In genomic region chr1:183093821-183094287, GRCh38 we compare ENCODE assay signal across 11 cellular contexts.
DNase-seq lines count a peak whose midpoint lies in the region; ATAC-seq and TF ChIP-seq lines count a peak whose summit lies in the region.
"Had no signal": no experiment of that assay in that cellular context is flagged by ENCODE, and none has a peak within 500 bp of the region (broad histone marks: within the 10 kb centered on the region; RNA-seq: fewer than 3 reads in every experiment).

No MANE protein-coding gene starts in this region.

- H3K36me3 ChIP-seq in GM23248 (ENCODE audit: low read depth) (peaks cover under 1% of the 10 kb centered on the region; the same call in 1 of the 2 replicates), sigmoid colon (no peaks in the 10 kb centered on the region)
- H3K36me3 ChIP-seq: thoracic aorta had no signal

- H3K36me3 Mint-ChIP-seq in activated CD8-positive, alpha-beta T cell treated with anti-CD3 and anti-CD28 coated beads, Interleukin-2, amount 10 ng/mL, durations not matched to agents 7 days and 5 days (ENCODE audit: low read depth), result no peaks in the 10 kb centered on the region
- no peaks in the 10 kb centered on the region for H3K36me3 Mint-ChIP-seq in activated T-cell treated with anti-CD3 and anti-CD28 coated beads, Interleukin-2, amount 50 U/mL, for 72 hours (ENCODE audit: insufficient read depth in 2 of 2)

- H3K4me3 Mint-ChIP-seq in activated CD8-positive, alpha-beta T cell treated with anti-CD3 and anti-CD28 coated beads, Interleukin-2, amount 10 ng/mL, durations not matched to agents 7 days and 5 days, result no peak overlapping the region
- H3K4me3 Mint-ChIP-seq in activated T-cell treated with anti-CD3 and anti-CD28 coated beads, Interleukin-2, amount 50 U/mL, for 72 hours, result no peak overlapping the region

- H2AFZ ChIP-seq in GM23248, result no peak overlapping the region

- no peaks in the 10 kb centered on the region for H3K4me1 Mint-ChIP-seq in activated CD8-positive, alpha-beta T cell treated with anti-CD3 and anti-CD28 coated beads, Interleukin-2, amount 10 ng/mL, durations not matched to agents 7 days and 5 days (ENCODE audit: low read depth)
- H3K4me1 Mint-ChIP-seq in activated T-cell treated with anti-CD3 and anti-CD28 coated beads, Interleukin-2, amount 50 U/mL, for 72 hours (ENCODE audit: low read depth), result no peaks in the 10 kb centered on the region

- peaks cover 13% of the 10 kb centered on the region for H3K27me3 Mint-ChIP-seq in activated CD8-positive, alpha-beta T cell treated with anti-CD3 and anti-CD28 coated beads, Interleukin-2, amount 10 ng/mL, durations not matched to agents 7 days and 5 days (ENCODE audit: low read depth)
- H3K27me3 Mint-ChIP-seq in activated T-cell treated with anti-CD3 and anti-CD28 coated beads, Interleukin-2, amount 50 U/mL, for 72 hours (ENCODE audit: low read depth), result peaks cover 10% of the 10 kb centered on the region

- TF ChIP-seq EP300 in sigmoid colon (IDR thresholded peaks at IDR 0.05), result no peak

- H3K4me2 ChIP-seq in GM23248 (ENCODE audit: unreplicated experiment), result peak overlapping the region; percentile 54

- 0 to 5% methylated on average over 1 of the region's 1 CpG for WGBS in GM23248 (ENCODE audit: low coverage in 1 of 2, low lambda C conversion rate in 2 of 2, missing lambda C conversion rate in 2 of 2), 2 experiments
- 92 to 97% methylated on average over 1 of the region's 1 CpG for WGBS in sigmoid colon, 2 donors

- POLR2A ChIA-PET in activated CD8-positive, alpha-beta T cell treated with anti-CD3 and anti-CD28 coated beads, Interleukin-2, amount 10 ng/mL, durations not matched to agents 7 days and 5 days (lab: Charles Lee), result no interaction called here

- no peaks in the 10 kb centered on the region for H3K9me2 ChIP-seq in GM23248 (ENCODE audit: insufficient read depth)

- H4K20me1 ChIP-seq in GM23248 (ENCODE audit: insufficient read depth), result peaks cover 19% of the 10 kb centered on the region

- intact Hi-C loops in sigmoid colon (cut with DNase I), result loop anchor here (5.0 kb wide), 1 partner anchor 43 kb away; no protein-coding TSS in a partner anchor

- no peak overlapping the region for H3K9ac ChIP-seq in GM23248

- in situ Hi-C loops in GM23248 (cut with MboI), result no loop called here
- in situ Hi-C loops in SK-MEL-5 (cut with HindIII; ENCODE audit: low pct_unique_long_range_greater_than_20kb, low sequenced_read_pairs), result no loop called here

- no peaks in the 10 kb centered on the region for H3K9me3 ChIP-seq in GM23248 (ENCODE audit: low read depth)
- no peaks in the 10 kb centered on the region for H3K9me3 ChIP-seq in sigmoid colon
- H3K9me3 ChIP-seq: thoracic aorta had no signal

- H3K27ac ChIP-seq in GM23248, result peak overlapping the region; percentile 78
- peak overlapping the region in 3 of 4 donors; percentile 0 to 84 (median 83) for H3K27ac ChIP-seq in sigmoid colon
- H3K27ac ChIP-seq: thoracic aorta had no signal

- H3K79me2 ChIP-seq in GM23248 (ENCODE audit: insufficient read depth), result peaks cover 95% of the 10 kb centered on the region

- H3K27ac Mint-ChIP-seq in activated CD8-positive, alpha-beta T cell treated with anti-CD3 and anti-CD28 coated beads, Interleukin-2, amount 10 ng/mL, durations not matched to agents 7 days and 5 days, result no peak overlapping the region
- H3K27ac Mint-ChIP-seq in activated T-cell treated with anti-CD3 and anti-CD28 coated beads, Interleukin-2, amount 50 U/mL, for 72 hours, result no peak overlapping the region

- H3K4me1 ChIP-seq in GM23248 (ENCODE audit: insufficient read depth) (peaks cover 95% of the 10 kb centered on the region), sigmoid colon (peaks cover 0 to 97% (median 91%) of the 10 kb centered on the region in 4 donors)

- peaks cover 81% of the 10 kb centered on the region for H3F3A ChIP-seq in GM23248 (ENCODE audit: insufficient read depth)

- TF ChIP-seq CTCF in fibroblast of pulmonary artery (IDR thresholded peaks at IDR 0.05; ENCODE audit: low read length, missing control alignments) (no peak), sigmoid colon (IDR thresholded peaks at IDR 0.05) (no peak), GM20000 (IDR thresholded peaks at IDR 0.05; ENCODE audit: extremely low read depth, missing control alignments) (no peak)

- H3K27me3 ChIP-seq in GM23248 (replicated peaks; ENCODE audit: insufficient read depth) (no peaks in the 10 kb centered on the region), sigmoid colon (no peaks in the 10 kb centered on the region)

- CTCF ChIA-PET in activated CD8-positive, alpha-beta T cell treated with anti-CD3 and anti-CD28 coated beads, Interleukin-2, amount 10 ng/mL, durations not matched to agents 7 days and 5 days (lab: Charles Lee), result no interaction called here

- no peaks in the 10 kb centered on the region for H3K9me3 Mint-ChIP-seq in activated CD8-positive, alpha-beta T cell treated with anti-CD3 and anti-CD28 coated beads, Interleukin-2, amount 10 ng/mL, durations not matched to agents 7 days and 5 days (ENCODE audit: insufficient read depth)
- H3K9me3 Mint-ChIP-seq in activated T-cell treated with anti-CD3 and anti-CD28 coated beads, Interleukin-2, amount 50 U/mL, for 72 hours, result no peaks in the 10 kb centered on the region

- no peak for ATAC-seq in activated CD8-positive, alpha-beta T cell treated with anti-CD3 and anti-CD28 coated beads, Interleukin-2, amount 10 ng/mL, durations not matched to agents 7 days and 5 days
- no peak for ATAC-seq in activated T-cell treated with anti-CD3 and anti-CD28 coated beads, Interleukin-2, amount 50 U/mL, for 72 hours (replicated peaks in 1 of 2)

- peak; percentile 92 for DNase-seq in GM23248
- DNase-seq in SK-MEL-5 (ENCODE audit: low read depth, low spot score), result peak; percentile 64
- DNase-seq in fibroblast of pulmonary artery (ENCODE audit: low read depth), result peak; percentile 33
- no peak for DNase-seq in sigmoid colon
- DNase-seq in activated CD8-positive, alpha-beta T cell treated with anti-CD3 and anti-CD28 coated beads, Interleukin-2, amount 10 ng/mL, durations not matched to agents 7 days and 5 days, result no peak
- DNase-seq in activated T-cell treated with anti-CD3 and anti-CD28 coated beads, Interleukin-2, amount 50 U/mL, for 72 hours, result no peak
- DNase-seq in GM20000 (ENCODE audit: low spot score), result no peak
- DNase-seq in NCI-H526 treated with DMSO at 0.1 percent for 48 hours (lab: John Stamatoyannopoulos, UW), result no peak
- DNase-seq: NCI-H1105 treated with DMSO at 0.1 percent for 48 hours; stimulated activated CD4-positive, alpha-beta T cell treated with anti-CD3 and anti-CD28 coated beads, Interleukin-4, amount 100 ng/mL, for 1 hour had no signal

- H3K4me3 ChIP-seq in GM23248, result no peak overlapping the region
- H3K4me3 ChIP-seq in fibroblast of pulmonary artery (replicated peaks; ENCODE audit: low read depth, low read length), result no peak overlapping the region
- no peak overlapping the region for H3K4me3 ChIP-seq in sigmoid colon
- H3K4me3 ChIP-seq: thoracic aorta had no signal

- TF ChIP-seq POLR2A in sigmoid colon (IDR thresholded peaks at IDR 0.05), result no peak

Comparison
In these comparisons a context has a peak if more than half of its experiments do, and no peak if none do; other contexts are left out.
1. DNase-seq: peak in GM23248 (single experiment), SK-MEL-5 (single experiment) and fibroblast of pulmonary artery (single experiment); none in sigmoid colon (single experiment), activated CD8-positive, alpha-beta T cell treated with anti-CD3 and anti-CD28 coated beads, Interleukin-2, amount 10 ng/mL, durations not matched to agents 7 days and 5 days (single experiment), activated T-cell treated with anti-CD3 and anti-CD28 coated beads, Interleukin-2, amount 50 U/mL, for 72 hours (0 of 2), GM20000 (single experiment) and NCI-H526 treated with DMSO at 0.1 percent for 48 hours (single experiment).